ENCODE assay signal across 8 cellular contexts in genomic region chr2:159798376-159798724, GRCh38. TPM values are rescaled to one million over a fixed set of nuclear protein-coding genes. Genes with fewer than 3 reads are reported as not detected.
DNase-seq lines count a peak whose midpoint lies in the region; ATAC-seq, FAIRE-seq and TF ChIP-seq lines count a peak whose summit lies in the region.

No MANE protein-coding gene starts in this region.

- no TSS peak for BruUV-seq in A673 (replicated peaks; lab: Mats Ljungman, UMichigan)
- no TSS peak for BruUV-seq in GM12878 (replicated peaks; lab: Mats Ljungman, UMichigan)

- TF ChIP-seq CTCF in A673 (conservative IDR thresholded peaks at IDR 0.05; ENCODE audit: low read depth, low read length) (no peak), GM12878 (IDR thresholded peaks at IDR 0.05 in 2 of 3, conservative IDR thresholded peaks at IDR 0.05 in 1 of 3; ENCODE audit: control insufficient read depth in 2 of 3, extremely low read depth in 1 of 3, insufficient read depth in 1 of 3, low read depth in 3 of 3, low read length in 3 of 3) (no peak)

- H3K27me3 ChIP-seq in A673 (replicated peaks; ENCODE audit: insufficient read depth, low read depth, low read length, poor library complexity) (peaks cover 36% of the 10 kb centered on the region), H7 (ENCODE audit: control insufficient read depth, insufficient read depth, low read length) (peaks cover 25% of the 10 kb centered on the region), GM12878 (replicated peaks in 1 of 2; ENCODE audit: control insufficient read depth in 2 of 2, insufficient read depth in 2 of 2, low read length in 1 of 2) (no peaks in the 10 kb centered on the region)

- TF ChIP-seq EP300 in GM12878 (IDR thresholded peaks at IDR 0.05; ENCODE audit: borderline replicate concordance in 1 of 2, control insufficient read depth in 1 of 2, low read depth in 2 of 2, low read length in 2 of 2), result no peak

- H3K36me3 Mint-ChIP-seq in memory B cell, result peaks cover 5% of the 10 kb centered on the region

- RAD21 ChIA-PET in GM12878 (lab: Charles Lee; ENCODE audit: unreplicated experiment), result no interaction called here

- intact Hi-C loops in A673 (cut with micrococcal nuclease; ENCODE audit: unreplicated experiment) (no loop called here), GM12878 (cut with micrococcal nuclease; ENCODE audit: unreplicated experiment) (loop anchor here (5.0 kb wide), 2 partner anchors 124 to 169 kb away; no protein-coding TSS in a partner anchor)

- no peak overlapping the region for H3K27ac Mint-ChIP-seq in memory B cell

- H3K79me2 ChIP-seq in GM12878 (ENCODE audit: control insufficient read depth, insufficient read depth, low read length), result no peaks in the 10 kb centered on the region

- in situ Hi-C loops in GM12878 (cut with MboI), result no loop called here

- no peak for FAIRE-seq in GM12878 (lab: Jason Lieb, UNC)

- H3K36me3 ChIP-seq in A673 (ENCODE audit: insufficient read depth, low read length, poor library complexity, severe bottlenecking) (no peaks in the 10 kb centered on the region), H7 (replicated peaks; ENCODE audit: control insufficient read depth, insufficient read depth, low read length) (no peaks in the 10 kb centered on the region), GM12878 (ENCODE audit: control insufficient read depth in 2 of 2, insufficient read depth in 2 of 2, low read length in 1 of 2) (no peaks in the 10 kb centered on the region)

- ATAC-seq in GM12878 (no peak), memory B cell (ENCODE audit: low read depth) (no peak), GM19328 (IDR thresholded peaks at IDR 0.05; ENCODE audit: unreplicated experiment) (no peak), HG02970 (IDR thresholded peaks at IDR 0.05; ENCODE audit: low FRiP score, unreplicated experiment) (no peak)

- H3K4me2 ChIP-seq in GM12878 (ENCODE audit: control insufficient read depth, insufficient read depth), result peak overlapping the region; percentile 88

- TF ChIP-seq POLR2A in GM12878 (IDR thresholded peaks at IDR 0.05; ENCODE audit: low read depth, low read length), result no peak

- H3K4me1 ChIP-seq in A673 (ENCODE audit: insufficient read depth, low read length, poor library complexity, severe bottlenecking) (peaks cover 11% of the 10 kb centered on the region), GM12878 (ENCODE audit: control insufficient read depth, insufficient read depth, low read length) (no peaks in the 10 kb centered on the region)

- CTCF ChIA-PET in A673 (lab: Charles Lee) (no interaction called here), GM12878 (lab: Yijun Ruan, JAX) (interaction anchor here (1.2 kb wide), 1 partner anchor 141 kb away, joined by 3 read pairs; no protein-coding TSS in a partner anchor)

- peaks cover 21% of the 10 kb centered on the region for H3K4me1 Mint-ChIP-seq in memory B cell

- peak overlapping the region; percentile 44 for H3K4me3 ChIP-seq in A673 (ENCODE audit: low read depth, low read length, poor library complexity, severe bottlenecking)
- H3K4me3 ChIP-seq in H7 (ENCODE audit: insufficient read depth, low read depth, low read length), result peak overlapping the region; percentile 64
- peak overlapping the region; percentile 77; the same call in 1 of the 2 replicates for H3K4me3 ChIP-seq in GM12878

- H3K4me3 Mint-ChIP-seq in memory B cell, result peak overlapping the region; percentile 83

- peak overlapping the region; percentile 83; the same call in 1 of the 2 replicates for H2AFZ ChIP-seq in GM12878 (ENCODE audit: control insufficient read depth, low read depth, low read length)

- no peak overlapping the region for H3K27ac ChIP-seq in A673 (ENCODE audit: low read depth, low read length, poor library complexity, severe bottlenecking)
- H3K27ac ChIP-seq in GM12878 (ENCODE audit: control insufficient read depth, insufficient read depth), result no peak overlapping the region

- peaks cover 17% of the 10 kb centered on the region for H3K27me3 Mint-ChIP-seq in memory B cell

- no peak for TF ChIP-seq RAD21 in GM12878 (IDR thresholded peaks at IDR 0.05; ENCODE audit: insufficient read depth, low read depth, low read length)

- POLR2A ChIA-PET in A673 (lab: Charles Lee; ENCODE audit: low non-redundant PET) (interaction anchor here (0.5 kb wide), 1 partner anchor 1546 kb away, joined by 7 read pairs; no protein-coding TSS in a partner anchor), GM12878 (lab: Charles Lee) (no interaction called here)

- H4K20me1 ChIP-seq in GM12878 (ENCODE audit: control insufficient read depth, insufficient read depth), result no peaks in the 10 kb centered on the region

- peak overlapping the region; percentile 59; the same call in 1 of the 2 replicates for H3K9ac ChIP-seq in GM12878 (ENCODE audit: control insufficient read depth, insufficient read depth, low read length)

- no peaks in the 10 kb centered on the region for H3K9me3 ChIP-seq in A673 (ENCODE audit: low read depth, low read length, poor library complexity, severe bottlenecking)
- H3K9me3 ChIP-seq in GM12878 (replicated peaks; ENCODE audit: control insufficient read depth, insufficient read depth, low read length), result no peaks in the 10 kb centered on the region

- no peaks in the 10 kb centered on the region for H3K9me3 Mint-ChIP-seq in memory B cell

- SMC1A ChIA-PET in GM12878 (lab: Charles Lee; ENCODE audit: uncharacterized antibody, unreplicated experiment), result interaction anchor here (1.1 to 3.4 kb wide), 3 partner anchors 68 to 141 kb away, joined by 3 to 13 read pairs (median 3); no protein-coding TSS in a partner anchor

- 32% methylated on average over 9 of the region's 9 CpGs for WGBS in GM12878 (ENCODE audit: insufficient coverage, insufficient replicate concordance, low lambda C conversion rate, missing lambda C conversion rate)

- DNase-seq in A673 (ENCODE audit: low spot score) (no peak), H7 (no peak), GM12878 (ENCODE audit: low read depth, low spot score) (no peak), memory B cell (ENCODE audit: low spot score in 2 of 2) (no peak), NCI-H446 (lab: John Stamatoyannopoulos, UW) (no peak), hippocampal formation (lab: John Stamatoyannopoulos, UW) (no peak)

TF ChIP-seq in GM12878, 131 proteins besides CTCF, POLR2A, EP300 and RAD21 (continues in another document):
- TF ChIP-seq ZNF207 (IDR thresholded peaks at IDR 0.05; ENCODE audit: borderline replicate concordance) (no peak), CBFB (IDR thresholded peaks at IDR 0.05; ENCODE audit: low read depth) (no peak), FOXM1 (IDR thresholded peaks at IDR 0.05; ENCODE audit: low read depth, low read length) (no peak), ZBED1 (IDR thresholded peaks at IDR 0.05; ENCODE audit: borderline replicate concordance) (no peak), POLR2AphosphoS2 (IDR thresholded peaks at IDR 0.05; ENCODE audit: low read depth, low read length) (no peak), SMAD1 (IDR thresholded peaks at IDR 0.05; ENCODE audit: low read depth, partially characterized antibody) (no peak), SUPT20H (IDR thresholded peaks at IDR 0.05; ENCODE audit: borderline replicate concordance, control insufficient read depth, low read depth, low read length) (no peak), HCFC1 (IDR thresholded peaks at IDR 0.05; ENCODE audit: low read length) (no peak), SUZ12 (IDR thresholded peaks at IDR 0.05; ENCODE audit: unreplicated experiment) (no peak), ZNF687 (IDR thresholded peaks at IDR 0.05) (no peak)

RNA-seq across cellular contexts. Expression of gene CD302, which starts 0.3 kb away (rescaled TPM):
- 0.24 and 0.31 TPM in 2 replicates for total RNA-seq in A673 (2021)
- total RNA-seq in H7 (2014; rRNA removed; shearing (Covaris generic)), result 0.33 and 1.2 TPM in 2 replicates
- 3.4 and 3.8 TPM in 2 replicates for total RNA-seq in GM12878 (2013; cell fraction: nucleolus; rRNA removed)
- 2.9 and 4.0 TPM in 2 replicates for total RNA-seq in GM12878 (2014; rRNA removed)
- total RNA-seq in GM12878 (2014; rRNA removed; fragmentation: Illumina TruSeq; extraction: Trizol), result 3.4 and 3.7 TPM in 2 replicates
- 2.1 and 2.2 TPM in 2 replicates for total RNA-seq in GM12878 (2021)
- polyA plus RNA-seq in GM12878 (2011; ENCODE audit: low read depth), result 0.76 TPM
- 3.1 and 5.0 TPM in 2 replicates for polyA plus RNA-seq in GM12878 (2011; rRNA removed)
- polyA plus RNA-seq in GM12878 (2011; cell fraction: cytosol; rRNA removed), result 1.2 and 1.4 TPM in 2 replicates
- polyA plus RNA-seq in GM12878 (2011; cell fraction: nucleus; rRNA removed), result 2.1 and 2.5 TPM in 2 replicates
- 1.7 and 1.9 TPM in 2 replicates for polyA plus RNA-seq in GM12878 (2012)
- 3.2 and 4.0 TPM in 2 replicates for polyA plus RNA-seq in GM12878 (2014; fragmentation: Illumina TruSeq; extraction: Trizol)
- under 1 TPM; 0.48 to 0.64 TPM for polyA plus RNA-seq in GM12878 (2014; fragmentation: Nextera tagmentation; extraction: Ambion mirVana)
- polyA plus RNA-seq in GM12878 (2014; rRNA removed), result 1.4 and 2.0 TPM in 2 replicates
- polyA plus RNA-seq in GM12878 (2016; fragmentation: Nextera tagmentation; extraction: Ambion mirVana), result 1 to 10 TPM in 1 of 2 experiments, under 1 TPM in 1; 0.66 to 1.5 TPM
- 1.0 and 1.8 TPM in 2 replicates for polyA minus RNA-seq in GM12878 (2011; rRNA and poly(A)+ RNA removed)
- polyA minus RNA-seq in GM12878 (2011; cell fraction: cytosol; rRNA and poly(A)+ RNA removed), result 0.40 and 1.0 TPM in 2 replicates
- polyA minus RNA-seq in GM12878 (2011; cell fraction: nucleus; rRNA and poly(A)+ RNA removed), result 1.1 and 1.3 TPM in 2 replicates
